In genomic region chr5:7857361-7857760, GRCh38 we compare ENCODE assay signal across 14 cellular contexts. TPM values are rescaled to one million over a fixed set of nuclear protein-coding genes. Genes with fewer than 3 reads are reported as not detected.
DNase-seq lines count a peak whose midpoint lies in the region; ATAC-seq and TF ChIP-seq lines count a peak whose summit lies in the region.
"Had no signal": no experiment of that assay in that cellular context is flagged by ENCODE, and none has a peak within 500 bp of the region (broad histone marks: within the 10 kb centered on the region; RNA-seq: fewer than 3 reads in every experiment).

No MANE protein-coding gene starts in this region.

- H3K36me3 Mint-ChIP-seq in T-helper 1 cell treated with Interleukin-12 subunit alpha and Interleukin-12 subunit beta and Interleukin-4 antibody, amounts not matched to agents 30 μg/mL and 1 μg/mL, for 36 hours (ENCODE audit: low read depth) = peaks cover 15% of the 10 kb centered on the region
- H3K36me3 Mint-ChIP-seq in activated T-helper 2 cell treated with anti-CD3 and anti-CD28 coated beads, Interferon-gamma antibody, Interleukin-2, Interleukin-4, amounts not matched to agents 10 μg/mL and 5 μg/mL and 100 μg/mL, durations not matched to agents 14 hours and 24 hours and 36 hours (ENCODE audit: low read depth) = peaks cover 39% of the 10 kb centered on the region

- H3K4me3 Mint-ChIP-seq in T-helper 1 cell treated with Interleukin-12 subunit alpha and Interleukin-12 subunit beta and Interleukin-4 antibody, amounts not matched to agents 30 μg/mL and 1 μg/mL, for 36 hours = no peak overlapping the region
- H3K4me3 Mint-ChIP-seq in stimulated activated naive CD8-positive, alpha-beta T cell treated with anti-CD3 and anti-CD28 coated beads, Interleukin-15, amount 100 ng/mL, for 72 hours = no peak overlapping the region
- H3K4me3 Mint-ChIP-seq in activated T-helper 2 cell treated with anti-CD3 and anti-CD28 coated beads, Interferon-gamma antibody, Interleukin-2, Interleukin-4, amounts not matched to agents 10 μg/mL and 5 μg/mL and 100 μg/mL, durations not matched to agents 14 hours and 24 hours and 36 hours (ENCODE audit: low read depth) = no peak overlapping the region

- peaks cover 6% of the 10 kb centered on the region for H3K9me3 Mint-ChIP-seq in T-helper 1 cell treated with Interleukin-12 subunit alpha and Interleukin-12 subunit beta and Interleukin-4 antibody, amounts not matched to agents 30 μg/mL and 1 μg/mL, for 36 hours
- peaks cover 4 to 6% of the 10 kb centered on the region in 2 donors for H3K9me3 Mint-ChIP-seq in stimulated activated naive CD8-positive, alpha-beta T cell treated with anti-CD3 and anti-CD28 coated beads, Interleukin-15, amount 100 ng/mL, for 72 hours
- peaks cover 4% of the 10 kb centered on the region for H3K9me3 Mint-ChIP-seq in activated T-helper 2 cell treated with anti-CD3 and anti-CD28 coated beads, Interferon-gamma antibody, Interleukin-2, Interleukin-4, amounts not matched to agents 10 μg/mL and 5 μg/mL and 100 μg/mL, durations not matched to agents 14 hours and 24 hours and 36 hours

- no peaks in the 10 kb centered on the region for H3K4me1 ChIP-seq in transverse colon
- H3K4me1 ChIP-seq: BLaER1 had no signal

- peak overlapping the region; percentile 71 for H3K27ac Mint-ChIP-seq in T-helper 1 cell treated with Interleukin-12 subunit alpha and Interleukin-12 subunit beta and Interleukin-4 antibody, amounts not matched to agents 30 μg/mL and 1 μg/mL, for 36 hours
- H3K27ac Mint-ChIP-seq in stimulated activated naive CD8-positive, alpha-beta T cell treated with anti-CD3 and anti-CD28 coated beads, Interleukin-15, amount 100 ng/mL, for 72 hours = peak overlapping the region; percentile 64 to 84
- peak overlapping the region; percentile 72 for H3K27ac Mint-ChIP-seq in activated T-helper 2 cell treated with anti-CD3 and anti-CD28 coated beads, Interferon-gamma antibody, Interleukin-2, Interleukin-4, amounts not matched to agents 10 μg/mL and 5 μg/mL and 100 μg/mL, durations not matched to agents 14 hours and 24 hours and 36 hours

- H3K27me3 ChIP-seq in transverse colon = peaks cover 2% of the 10 kb centered on the region
- H3K27me3 ChIP-seq: BLaER1 had no signal

- peaks cover 26% of the 10 kb centered on the region for H3K4me1 Mint-ChIP-seq in T-helper 1 cell treated with Interleukin-12 subunit alpha and Interleukin-12 subunit beta and Interleukin-4 antibody, amounts not matched to agents 30 μg/mL and 1 μg/mL, for 36 hours (ENCODE audit: low read depth)
- H3K4me1 Mint-ChIP-seq in stimulated activated naive CD8-positive, alpha-beta T cell treated with anti-CD3 and anti-CD28 coated beads, Interleukin-15, amount 100 ng/mL, for 72 hours = peaks cover 19% of the 10 kb centered on the region
- H3K4me1 Mint-ChIP-seq in activated T-helper 2 cell treated with anti-CD3 and anti-CD28 coated beads, Interferon-gamma antibody, Interleukin-2, Interleukin-4, amounts not matched to agents 10 μg/mL and 5 μg/mL and 100 μg/mL, durations not matched to agents 14 hours and 24 hours and 36 hours (ENCODE audit: low read depth) = peaks cover 28% of the 10 kb centered on the region

- WGBS in transverse colon (ENCODE audit: low coverage in 1 of 2), 2 donors = 68 to 85% methylated on average over 2 to 5 of the region's 5 CpGs

- TF ChIP-seq CTCF in transverse colon (IDR thresholded peaks at IDR 0.05) = no peak

- H3K4me3 ChIP-seq in transverse colon = no peak overlapping the region
- H3K4me3 ChIP-seq: BLaER1, PC-9 had no signal

- DNase-seq in T-helper 1 cell (no peak), transverse colon (no peak)
- DNase-seq in stimulated activated naive CD8-positive, alpha-beta T cell treated with anti-CD3 and anti-CD28 coated beads, Interleukin-15, amount 100 ng/mL, for 72 hours = no peak
- DNase-seq in stimulated activated naive CD8-positive, alpha-beta T cell treated with anti-CD3 and anti-CD28 coated beads, Interleukin-15, Interleukin-2, amounts not matched to agents 100 U/mL and 50 U/mL, for 24 hours = no peak
- no peak for DNase-seq in activated T-helper 2 cell treated with anti-CD3 and anti-CD28 coated beads, Interferon-gamma antibody, Interleukin-2, Interleukin-4, amounts not matched to agents 10 μg/mL and 5 μg/mL and 100 μg/mL, durations not matched to agents 14 hours and 24 hours and 36 hours (ENCODE audit: low spot score)
- DNase-seq: 8988T, NCI-H1048 had no signal

- in situ Hi-C loops in transverse colon (cut with MboI; ENCODE audit: low pct_ligation_motif_present in 1 of 4, low pct_unique_long_range_greater_than_20kb in 1 of 4, low sequenced_read_pairs in 3 of 4) = no loop called here

- no peak overlapping the region for H3K27ac ChIP-seq in transverse colon
- H3K27ac ChIP-seq: BLaER1, PC-9 had no signal

- ATAC-seq in stimulated activated naive CD8-positive, alpha-beta T cell treated with anti-CD3 and anti-CD28 coated beads, Interleukin-15, amount 100 ng/mL, for 72 hours = no peak
- no peak for ATAC-seq in stimulated activated naive CD8-positive, alpha-beta T cell treated with anti-CD3 and anti-CD28 coated beads, Interleukin-15, Interleukin-2, amounts not matched to agents 100 U/mL and 50 U/mL, for 24 hours
- no peak for ATAC-seq in HG03469 (IDR thresholded peaks at IDR 0.05; ENCODE audit: unreplicated experiment)
- no peak for ATAC-seq in GM18873 (IDR thresholded peaks at IDR 0.05; ENCODE audit: low FRiP score, unreplicated experiment)

- H3K36me3 ChIP-seq in transverse colon = peaks cover 0 to 29% (median 13%) of the 10 kb centered on the region in 4 donors

- no peak for TF ChIP-seq EP300 in transverse colon (IDR thresholded peaks at IDR 0.05; ENCODE audit: low read depth)

- H3K9me3 ChIP-seq in transverse colon = no peaks in the 10 kb centered on the region

- H3K27me3 Mint-ChIP-seq in T-helper 1 cell treated with Interleukin-12 subunit alpha and Interleukin-12 subunit beta and Interleukin-4 antibody, amounts not matched to agents 30 μg/mL and 1 μg/mL, for 36 hours (ENCODE audit: low read depth) = no peaks in the 10 kb centered on the region
- H3K27me3 Mint-ChIP-seq in stimulated activated naive CD8-positive, alpha-beta T cell treated with anti-CD3 and anti-CD28 coated beads, Interleukin-15, amount 100 ng/mL, for 72 hours = peaks cover 5% of the 10 kb centered on the region
- peaks cover 7% of the 10 kb centered on the region for H3K27me3 Mint-ChIP-seq in activated T-helper 2 cell treated with anti-CD3 and anti-CD28 coated beads, Interferon-gamma antibody, Interleukin-2, Interleukin-4, amounts not matched to agents 10 μg/mL and 5 μg/mL and 100 μg/mL, durations not matched to agents 14 hours and 24 hours and 36 hours (ENCODE audit: low read depth)

- no peak for TF ChIP-seq POLR2A in transverse colon (IDR thresholded peaks at IDR 0.05)

- intact Hi-C loops in activated T-helper 2 cell treated with anti-CD3 and anti-CD28 coated beads, Interferon-gamma antibody, Interleukin-2, Interleukin-4, amounts not matched to agents 10 μg/mL and 5 μg/mL and 100 μg/mL, durations not matched to agents 14 hours and 24 hours and 36 hours (cut with micrococcal nuclease) = loop anchor here (5.0 to 10.0 kb wide), 2 partner anchors 40 to 1093 kb away; no protein-coding TSS in a partner anchor
- intact Hi-C loops in transverse colon (cut with DNase I; ENCODE audit: low total_unique reads) = no loop called here

RNA-seq across cellular contexts. Expression of gene CFAP90, which starts 6.4 kb away (rescaled TPM):
- total RNA-seq in activated T-helper 2 cell treated with anti-CD3 and anti-CD28 coated beads, Interferon-gamma antibody, Interleukin-2, Interleukin-4, amounts not matched to agents 10 μg/mL and 5 μg/mL and 100 μg/mL, durations not matched to agents 14 hours and 24 hours and 36 hours = not detected in 2 replicates
- not detected for total RNA-seq in transverse colon
- total RNA-seq: HT-29, PC-9, Right ventricle myocardium inferior had no signal

RNA-seq across cellular contexts. Expression of gene FASTKD3, which starts 11.5 kb away (rescaled TPM):
- 11.6 and 12.7 TPM in 2 replicates for total RNA-seq in activated T-helper 2 cell treated with anti-CD3 and anti-CD28 coated beads, Interferon-gamma antibody, Interleukin-2, Interleukin-4, amounts not matched to agents 10 μg/mL and 5 μg/mL and 100 μg/mL, durations not matched to agents 14 hours and 24 hours and 36 hours
- 10 to 100 TPM in 2 of 4 donors, 1 to 10 TPM in 1, under 1 TPM in 1; 0.80 to 11.7 (median 8.0) TPM for total RNA-seq in transverse colon

RNA-seq across cellular contexts. Expression of gene MTRR, which starts 11.6 kb away (rescaled TPM):
- 61.9 and 71.4 TPM in 2 replicates for total RNA-seq in activated T-helper 2 cell treated with anti-CD3 and anti-CD28 coated beads, Interferon-gamma antibody, Interleukin-2, Interleukin-4, amounts not matched to agents 10 μg/mL and 5 μg/mL and 100 μg/mL, durations not matched to agents 14 hours and 24 hours and 36 hours
- total RNA-seq in transverse colon = 100 to 1,000 TPM in 1 of 4 donors, 10 to 100 TPM in 3; 31.4 to 120 (median 43.4) TPM
